In genomic region chr12:121004253-121004815, GRCh38 we compare ENCODE assay signal across 17 cellular contexts. TPM values are rescaled to one million over a fixed set of nuclear protein-coding genes. Genes with fewer than 3 reads are reported as not detected.
DNase-seq lines count a peak whose midpoint lies in the region; ATAC-seq, FAIRE-seq and TF ChIP-seq lines count a peak whose summit lies in the region.
"Had no signal": no experiment of that assay in that cellular context is flagged by ENCODE, and none has a peak within 500 bp of the region (broad histone marks: within the 10 kb centered on the region; RNA-seq: fewer than 3 reads in every experiment).

No MANE protein-coding gene starts in this region.

- H3K27me3 Mint-ChIP-seq in T-helper 2 cell treated with Interferon-gamma antibody and Interleukin-4, amounts not matched to agents 5 μg/mL and 100 μg/mL, for 36 hours (ENCODE audit: low read depth): no peaks in the 10 kb centered on the region
- H3K27me3 Mint-ChIP-seq in activated T-helper 17 cell treated with anti-CD3 and anti-CD28 coated beads, Interleukin-2, amount 50 U/mL, for 72 hours: no peaks in the 10 kb centered on the region
- H3K27me3 Mint-ChIP-seq: CD8-positive, alpha-beta memory T cell had no signal

- no peak overlapping the region for H3K27ac ChIP-seq in HepG2 (ENCODE audit: extremely low read length, insufficient read depth, low read length)
- H3K27ac ChIP-seq: BLaER1, GM23248 had no signal

- FAIRE-seq in HepG2 (lab: Jason Lieb, UNC): no peak
- FAIRE-seq: GM19239, H54, HTR-8/SVneo had no signal

- H4K20me1 ChIP-seq in HepG2 (ENCODE audit: insufficient read depth, low read length): 0 out of 2 replicates have a peak, but pooled peaks cover 3% of the 10 kb centered on the region
- H4K20me1 ChIP-seq: BLaER1 had no signal

- no TSS peak for BruUV-seq in HepG2 (replicated peaks; lab: Mats Ljungman, UMichigan)

- ATAC-seq in activated T-helper 17 cell treated with anti-CD3 and anti-CD28 coated beads, Interleukin-2, amount 50 U/mL, for 72 hours (replicated peaks): no peak
- ATAC-seq in HepG2 (no peak), GM21526 (IDR thresholded peaks at IDR 0.05; ENCODE audit: low FRiP score, unreplicated experiment) (no peak), left cardiac atrium (no peak)
- no peak for ATAC-seq in stimulated activated effector memory CD8-positive, alpha-beta T cell treated with anti-CD3 and anti-CD28 coated beads, Interleukin-12 subunit alpha, Interleukin-12 subunit beta, amount 100 ng/mL, for 72 hours

- WGBS in HepG2 (ENCODE audit: low lambda C conversion rate): 96% methylated on average over 16 of the region's 16 CpGs

- H3K4me3 ChIP-seq in HepG2 (replicated peaks in 1 of 3; ENCODE audit: insufficient read depth in 1 of 3, low read depth in 2 of 3, low read length in 3 of 3): no peak overlapping the region
- H3K4me3 ChIP-seq: BLaER1, GM23248 had no signal

- H2AFZ ChIP-seq in HepG2 (ENCODE audit: low read length): no peak overlapping the region
- H2AFZ ChIP-seq: GM23248 had no signal

- TF ChIP-seq EP300 in HepG2 (IDR thresholded peaks at IDR 0.05; ENCODE audit: low read depth in 2 of 2, low read length in 2 of 2) (no peak), HepG2 (CRISPR knock-in tag; IDR thresholded peaks at IDR 0.05; ENCODE audit: borderline replicate concordance) (no peak)

- no peak overlapping the region for H3K9ac ChIP-seq in HepG2 (ENCODE audit: insufficient read depth, low read depth, low read length)
- H3K9ac ChIP-seq: BLaER1, GM23248 had no signal

- H3K27ac Mint-ChIP-seq in T-helper 2 cell treated with Interferon-gamma antibody and Interleukin-4, amounts not matched to agents 5 μg/mL and 100 μg/mL, for 36 hours: peak overlapping the region; percentile 22
- H3K27ac Mint-ChIP-seq in activated T-helper 17 cell treated with anti-CD3 and anti-CD28 coated beads, Interleukin-2, amount 50 U/mL, for 72 hours: peak overlapping the region; percentile 15
- H3K27ac Mint-ChIP-seq in stimulated activated effector memory CD8-positive, alpha-beta T cell treated with anti-CD3 and anti-CD28 coated beads, Interleukin-12 subunit alpha, Interleukin-12 subunit beta, amount 100 ng/mL, for 72 hours: peak overlapping the region; percentile 48

- H3K9me3 ChIP-seq in HepG2 (ENCODE audit: low read length): no peaks in the 10 kb centered on the region
- H3K9me3 ChIP-seq: BLaER1, Caco-2 had no signal

- no peak overlapping the region for H3K4me3 Mint-ChIP-seq in T-helper 2 cell treated with Interferon-gamma antibody and Interleukin-4, amounts not matched to agents 5 μg/mL and 100 μg/mL, for 36 hours
- H3K4me3 Mint-ChIP-seq in activated T-helper 17 cell treated with anti-CD3 and anti-CD28 coated beads, Interleukin-2, amount 50 U/mL, for 72 hours: no peak overlapping the region
- no peak overlapping the region for H3K4me3 Mint-ChIP-seq in stimulated activated effector memory CD8-positive, alpha-beta T cell treated with anti-CD3 and anti-CD28 coated beads, Interleukin-12 subunit alpha, Interleukin-12 subunit beta, amount 100 ng/mL, for 72 hours
- H3K4me3 Mint-ChIP-seq: CD8-positive, alpha-beta memory T cell had no signal

- peaks cover 16% of the 10 kb centered on the region; the same call in 1 of the 2 replicates for H3K4me1 ChIP-seq in HepG2 (ENCODE audit: insufficient read depth, low read length)
- H3K4me1 ChIP-seq: Caco-2 had no signal

- TF ChIP-seq POLR2A in HepG2 (IDR thresholded peaks at IDR 0.05; ENCODE audit: insufficient read depth in 1 of 2, low read depth in 2 of 2, low read length in 2 of 2): no peak

- peaks cover 35% of the 10 kb centered on the region for H3K36me3 Mint-ChIP-seq in T-helper 2 cell treated with Interferon-gamma antibody and Interleukin-4, amounts not matched to agents 5 μg/mL and 100 μg/mL, for 36 hours (ENCODE audit: low read depth)
- H3K36me3 Mint-ChIP-seq in activated T-helper 17 cell treated with anti-CD3 and anti-CD28 coated beads, Interleukin-2, amount 50 U/mL, for 72 hours (ENCODE audit: low read depth): peaks cover 73% of the 10 kb centered on the region
- peaks cover 78% of the 10 kb centered on the region for H3K36me3 Mint-ChIP-seq in stimulated activated effector memory CD8-positive, alpha-beta T cell treated with anti-CD3 and anti-CD28 coated beads, Interleukin-12 subunit alpha, Interleukin-12 subunit beta, amount 100 ng/mL, for 72 hours

- CTCF ChIA-PET in HepG2 (lab: Yijun Ruan, JAX; ENCODE audit: low intra/inter-chr PET ratio, low total read pairs): interaction anchor here (1.0 kb wide), 1 partner anchor 91 kb away, joined by 5 read pairs; no protein-coding TSS in a partner anchor

- no peaks in the 10 kb centered on the region for H3K9me3 Mint-ChIP-seq in T-helper 2 cell treated with Interferon-gamma antibody and Interleukin-4, amounts not matched to agents 5 μg/mL and 100 μg/mL, for 36 hours
- no peaks in the 10 kb centered on the region for H3K9me3 Mint-ChIP-seq in activated T-helper 17 cell treated with anti-CD3 and anti-CD28 coated beads, Interleukin-2, amount 50 U/mL, for 72 hours
- H3K9me3 Mint-ChIP-seq in stimulated activated effector memory CD8-positive, alpha-beta T cell treated with anti-CD3 and anti-CD28 coated beads, Interleukin-12 subunit alpha, Interleukin-12 subunit beta, amount 100 ng/mL, for 72 hours: no peaks in the 10 kb centered on the region
- H3K9me3 Mint-ChIP-seq: CD8-positive, alpha-beta memory T cell had no signal

- intact Hi-C loops in HepG2 (cut with micrococcal nuclease; ENCODE audit: unreplicated experiment) (no loop called here), left cardiac atrium (cut with DNase I) (no loop called here)

- H3K27me3 ChIP-seq in HepG2 (ENCODE audit: control insufficient read depth in 1 of 2, insufficient read depth in 2 of 2, low read length in 2 of 2): no peaks in the 10 kb centered on the region
- H3K27me3 ChIP-seq: BLaER1 had no signal

- H3K36me3 ChIP-seq in HepG2 (replicated peaks in 1 of 2; ENCODE audit: control insufficient read depth in 1 of 2, insufficient read depth in 2 of 2, low read length in 2 of 2): peaks cover 30 to 80% of the 10 kb centered on the region in 2 experiments

- H3K79me2 ChIP-seq in HepG2 (ENCODE audit: insufficient read depth, low read length): no peaks in the 10 kb centered on the region

- peaks cover 5% of the 10 kb centered on the region for H3K4me1 Mint-ChIP-seq in T-helper 2 cell treated with Interferon-gamma antibody and Interleukin-4, amounts not matched to agents 5 μg/mL and 100 μg/mL, for 36 hours (ENCODE audit: low read depth)
- no peaks in the 10 kb centered on the region for H3K4me1 Mint-ChIP-seq in activated T-helper 17 cell treated with anti-CD3 and anti-CD28 coated beads, Interleukin-2, amount 50 U/mL, for 72 hours
- H3K4me1 Mint-ChIP-seq in stimulated activated effector memory CD8-positive, alpha-beta T cell treated with anti-CD3 and anti-CD28 coated beads, Interleukin-12 subunit alpha, Interleukin-12 subunit beta, amount 100 ng/mL, for 72 hours: peaks cover 8% of the 10 kb centered on the region

- H3K4me2 ChIP-seq in HepG2 (ENCODE audit: low read depth, low read length): no peak overlapping the region
- H3K4me2 ChIP-seq: BLaER1 had no signal

- TF ChIP-seq CTCF in HepG2 (CRISPR knock-in tag; IDR thresholded peaks at IDR 0.05): no peak

- POLR2A ChIA-PET in HepG2 (lab: Yijun Ruan, JAX): interaction anchor here (1.3 to 6.7 kb wide), 3 partner anchors 19 to 33 kb away, joined by 5 to 114 read pairs (median 20); partner anchors contain the start of gene HNF1A

- no peak for TF ChIP-seq RAD21 in HepG2 (CRISPR knock-in tag; IDR thresholded peaks at IDR 0.05)

- in situ Hi-C loops in HepG2 (cut with HindIII; ENCODE audit: extremely low pct_ligation_motif_present, low pct_unique_long_range_greater_than_20kb): no loop called here

- DNase-seq in T-helper 2 cell treated with Interferon-gamma antibody and Interleukin-4, amounts not matched to agents 5 μg/mL and 100 μg/mL, for 36 hours (ENCODE audit: low spot score): no peak
- DNase-seq in T-helper 2 cell (no peak), HepG2 (ENCODE audit: low spot score) (no peak), HPDE6-E6E7 (ENCODE audit: extremely low spot score) (no peak), left cardiac atrium (no peak)
- DNase-seq in stimulated activated effector memory CD8-positive, alpha-beta T cell treated with anti-CD3 and anti-CD28 coated beads, Interleukin-12 subunit alpha, Interleukin-12 subunit beta, amount 100 ng/mL, for 72 hours (ENCODE audit: low spot score in 2 of 2): no peak
- DNase-seq: 8988T; CD8-positive, alpha-beta memory T cell; GF-D8; GM23248 had no signal

RNA-seq across cellular contexts. Expression of gene C12orf43, which starts 12.0 kb away (rescaled TPM):
- total RNA-seq in activated T-helper 17 cell treated with anti-CD3 and anti-CD28 coated beads, Interleukin-2, amount 50 U/mL, for 72 hours: 10 to 100 TPM; 15.6 to 26.8 TPM
- total RNA-seq in HepG2 (2016; rRNA removed; fragmentation: Illumina TruSeq; extraction: Trizol): 11.1 and 12.9 TPM in 2 replicates
- 2.9 and 3.0 TPM in 2 replicates for total RNA-seq in HepG2 (2016; cell fraction: cytosol; rRNA removed; fragmentation: Illumina TruSeq; extraction: Trizol; ENCODE audit: low read depth)
- total RNA-seq in HepG2 (2016; cell fraction: insoluble cytoplasmic fraction; rRNA removed; fragmentation: Illumina TruSeq; extraction: Trizol): 11.4 and 12.4 TPM in 2 replicates
- total RNA-seq in HepG2 (2016; cell fraction: membrane; rRNA removed; fragmentation: Illumina TruSeq; extraction: Trizol): 6.7 and 7.4 TPM in 2 replicates
- 6.3 and 8.5 TPM in 2 replicates for total RNA-seq in HepG2 (2016; cell fraction: nucleus; rRNA removed; fragmentation: Illumina TruSeq; extraction: Trizol)
- 7.5 and 7.9 TPM in 2 replicates for polyA plus RNA-seq in HepG2 (2011; rRNA removed)
- 7.3 TPM in 2 replicates for polyA plus RNA-seq in HepG2 (2011; cell fraction: cytosol; rRNA removed)
- polyA plus RNA-seq in HepG2 (2011; cell fraction: nucleus; rRNA removed): 5.4 and 5.7 TPM in 2 replicates
- polyA plus RNA-seq in HepG2 (2012): 4.9 and 5.2 TPM in 2 replicates
- 2.1 and 2.4 TPM in 2 replicates for polyA plus RNA-seq in HepG2 (2016; cell fraction: cytosol; fragmentation: Illumina TruSeq; extraction: Trizol; ENCODE audit: low read depth)
- polyA plus RNA-seq in HepG2 (2016; cell fraction: insoluble cytoplasmic fraction; fragmentation: Illumina TruSeq; extraction: Trizol; ENCODE audit: low read depth): 15.7 and 18.4 TPM in 2 replicates
- polyA plus RNA-seq in HepG2 (2016; cell fraction: membrane; fragmentation: Illumina TruSeq; extraction: Trizol; ENCODE audit: low read depth): 4.8 and 5.4 TPM in 2 replicates
- polyA plus RNA-seq in HepG2 (2016; cell fraction: nucleus; fragmentation: Illumina TruSeq; extraction: Trizol; ENCODE audit: insufficient read depth, low read depth): 11.1 and 11.5 TPM in 2 replicates
- 5.8 and 9.3 TPM in 2 replicates for polyA minus RNA-seq in HepG2 (2011; rRNA and poly(A)+ RNA removed; ENCODE audit: low replicate concordance)
- polyA minus RNA-seq in HepG2 (2011; cell fraction: cytosol; rRNA and poly(A)+ RNA removed): 3.1 and 3.3 TPM in 2 replicates
- polyA minus RNA-seq in HepG2 (2011; cell fraction: nucleus; rRNA and poly(A)+ RNA removed): 8.5 and 12.4 TPM in 2 replicates
- total RNA-seq in left cardiac atrium: 10 to 100 TPM in 1 of 2 donors, 1 to 10 TPM in 1; 8.8 to 10.4 TPM

RNA-seq across cellular contexts. Expression of gene HNF1A, which starts 26.0 kb away (rescaled TPM):
- total RNA-seq in activated T-helper 17 cell treated with anti-CD3 and anti-CD28 coated beads, Interleukin-2, amount 50 U/mL, for 72 hours: not detected
- 27.0 and 34.7 TPM in 2 replicates for total RNA-seq in HepG2 (2016; rRNA removed; fragmentation: Illumina TruSeq; extraction: Trizol)
- 8.0 and 9.3 TPM in 2 replicates for total RNA-seq in HepG2 (2016; cell fraction: cytosol; rRNA removed; fragmentation: Illumina TruSeq; extraction: Trizol; ENCODE audit: low read depth)
- 23.4 and 36.7 TPM in 2 replicates for total RNA-seq in HepG2 (2016; cell fraction: insoluble cytoplasmic fraction; rRNA removed; fragmentation: Illumina TruSeq; extraction: Trizol)
- 19.4 and 20.4 TPM in 2 replicates for total RNA-seq in HepG2 (2016; cell fraction: membrane; rRNA removed; fragmentation: Illumina TruSeq; extraction: Trizol)
- 29.9 and 31.7 TPM in 2 replicates for total RNA-seq in HepG2 (2016; cell fraction: nucleus; rRNA removed; fragmentation: Illumina TruSeq; extraction: Trizol)
- polyA plus RNA-seq in HepG2 (2011; rRNA removed): 13.4 and 18.2 TPM in 2 replicates
- 7.6 and 12.7 TPM in 2 replicates for polyA plus RNA-seq in HepG2 (2011; cell fraction: cytosol; rRNA removed)
- 41.8 and 43.1 TPM in 2 replicates for polyA plus RNA-seq in HepG2 (2011; cell fraction: nucleus; rRNA removed)
- 21.5 and 22.4 TPM in 2 replicates for polyA plus RNA-seq in HepG2 (2012)
- polyA plus RNA-seq in HepG2 (2016; cell fraction: cytosol; fragmentation: Illumina TruSeq; extraction: Trizol; ENCODE audit: low read depth): 6.0 and 7.0 TPM in 2 replicates
- polyA plus RNA-seq in HepG2 (2016; cell fraction: insoluble cytoplasmic fraction; fragmentation: Illumina TruSeq; extraction: Trizol; ENCODE audit: low read depth): 27.7 and 38.7 TPM in 2 replicates
- 13.6 and 14.7 TPM in 2 replicates for polyA plus RNA-seq in HepG2 (2016; cell fraction: membrane; fragmentation: Illumina TruSeq; extraction: Trizol; ENCODE audit: low read depth)
- polyA plus RNA-seq in HepG2 (2016; cell fraction: nucleus; fragmentation: Illumina TruSeq; extraction: Trizol; ENCODE audit: insufficient read depth, low read depth): 64.2 and 66.0 TPM in 2 replicates
- 56.3 TPM in 1 of 2 replicates, not detected in the other for polyA minus RNA-seq in HepG2 (2011; rRNA and poly(A)+ RNA removed; ENCODE audit: low replicate concordance)
- polyA minus RNA-seq in HepG2 (2011; cell fraction: cytosol; rRNA and poly(A)+ RNA removed): 14.7 and 17.2 TPM in 2 replicates
- polyA minus RNA-seq in HepG2 (2011; cell fraction: nucleus; rRNA and poly(A)+ RNA removed): 16.5 and 21.5 TPM in 2 replicates
- not detected for total RNA-seq in left cardiac atrium
- total RNA-seq: CD8-positive, alpha-beta memory T cell; GM23248 had no signal
- polyA plus RNA-seq: CD8-positive, alpha-beta memory T cell; GM23248 had no signal

RNA-seq across cellular contexts. Expression of gene OASL, which starts 34.7 kb away (rescaled TPM):
- 1 to 10 TPM; 4.0 to 5.2 TPM for total RNA-seq in activated T-helper 17 cell treated with anti-CD3 and anti-CD28 coated beads, Interleukin-2, amount 50 U/mL, for 72 hours
- total RNA-seq in HepG2 (2016; rRNA removed; fragmentation: Illumina TruSeq; extraction: Trizol): 0.18 and 0.22 TPM in 2 replicates
- total RNA-seq in HepG2 (2016; cell fraction: cytosol; rRNA removed; fragmentation: Illumina TruSeq; extraction: Trizol; ENCODE audit: low read depth): 0.18 and 0.30 TPM in 2 replicates
- 0.19 and 0.21 TPM in 2 replicates for total RNA-seq in HepG2 (2016; cell fraction: insoluble cytoplasmic fraction; rRNA removed; fragmentation: Illumina TruSeq; extraction: Trizol)
- 0.15 and 0.31 TPM in 2 replicates for total RNA-seq in HepG2 (2016; cell fraction: membrane; rRNA removed; fragmentation: Illumina TruSeq; extraction: Trizol)
- not detected in 2 replicates for total RNA-seq in HepG2 (2016; cell fraction: nucleus; rRNA removed; fragmentation: Illumina TruSeq; extraction: Trizol)
- 0.09 and 0.11 TPM in 2 replicates for polyA plus RNA-seq in HepG2 (2011; rRNA removed)
- polyA plus RNA-seq in HepG2 (2011; cell fraction: cytosol; rRNA removed): 0.05 and 0.09 TPM in 2 replicates
- polyA plus RNA-seq in HepG2 (2011; cell fraction: nucleus; rRNA removed): not detected in 2 replicates
- 0.07 TPM in 1 of 2 replicates, not detected in the other for polyA plus RNA-seq in HepG2 (2012)
- 0.18 and 0.25 TPM in 2 replicates for polyA plus RNA-seq in HepG2 (2016; cell fraction: cytosol; fragmentation: Illumina TruSeq; extraction: Trizol; ENCODE audit: low read depth)
- 0.20 and 0.21 TPM in 2 replicates for polyA plus RNA-seq in HepG2 (2016; cell fraction: insoluble cytoplasmic fraction; fragmentation: Illumina TruSeq; extraction: Trizol; ENCODE audit: low read depth)
- polyA plus RNA-seq in HepG2 (2016; cell fraction: membrane; fragmentation: Illumina TruSeq; extraction: Trizol; ENCODE audit: low read depth): 0.14 and 0.29 TPM in 2 replicates
- 0.37 TPM in 1 of 2 replicates, not detected in the other for polyA plus RNA-seq in HepG2 (2016; cell fraction: nucleus; fragmentation: Illumina TruSeq; extraction: Trizol; ENCODE audit: insufficient read depth, low read depth)
- polyA minus RNA-seq in HepG2 (2011; rRNA and poly(A)+ RNA removed; ENCODE audit: low replicate concordance): 0.46 and 6.9 TPM in 2 replicates
- polyA minus RNA-seq in HepG2 (2011; cell fraction: cytosol; rRNA and poly(A)+ RNA removed): not detected in 2 replicates
- polyA minus RNA-seq in HepG2 (2011; cell fraction: nucleus; rRNA and poly(A)+ RNA removed): not detected in 2 replicates
- 1 to 10 TPM in 1 of 2 donors, under 1 TPM in 1; 0.35 to 1.6 TPM for total RNA-seq in left cardiac atrium

Comparison
In these comparisons a context has a peak if more than half of its experiments do, and no peak if none do; other contexts are left out.
1. RNA of gene HNF1A, which starts 26.0 kb away (total RNA-seq): 8.0 to 36.7 TPM in HepG2; not detected in activated T-helper 17 cell treated with anti-CD3 and anti-CD28 coated beads, Interleukin-2, amount 50 U/mL, for 72 hours and not detected in left cardiac atrium; every median in the first group is over 4 times any median in the second.
2. Peak in every context shown above with its lines, with median percentiles within 50 percentile points of each other: H3K27ac Mint-ChIP-seq.